In the genomic region with DNA sequence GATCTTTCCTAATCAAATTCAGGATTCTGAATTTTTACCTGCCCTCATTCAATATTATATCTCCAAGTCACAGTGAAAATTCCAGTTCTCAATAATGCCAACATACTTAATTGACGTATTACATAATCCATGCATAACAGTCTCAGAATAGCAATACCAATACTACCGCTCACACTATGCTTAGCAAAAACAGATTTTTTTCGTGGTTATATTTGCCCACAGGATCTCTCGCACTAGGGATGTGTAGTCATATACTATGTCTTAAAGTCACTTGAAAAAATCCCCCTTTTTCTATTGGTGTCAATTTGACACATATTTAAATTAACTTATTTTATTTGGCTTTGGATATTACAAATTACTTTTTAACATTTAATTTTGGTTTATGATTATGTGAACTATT, we compare ENCODE assay signal across 26 cellular contexts.
"Had no signal": no experiment of that assay in that cellular context is flagged by ENCODE, and none has a peak within 500 bp of the region (broad histone marks: within the 10 kb centered on the region; RNA-seq: fewer than 3 reads in every experiment).

No MANE protein-coding gene starts in this region.

- H3K4me3 Mint-ChIP-seq: mesothelial cell of epicardium; naive B cell; natural killer cell; nephron progenitor cell; neural progenitor cell; stimulated activated naive B cell treated with anti-CD40 and anti-IgM and Interleukin-4, amounts not matched to agents 10 μg/mL and 1 μg/mL and 100 μg/mL, for 72 hours; stimulated activated naive CD8-positive, alpha-beta T cell treated with anti-CD3 and anti-CD28 coated beads, Interleukin-15, Interleukin-2, amounts not matched to agents 100 ng/mL and 50 ng/mL, for 24 hours; type B pancreatic cell had no signal

- H3K27ac ChIP-seq: left ventricle myocardium inferior, neural progenitor cell, neutrophil, parathyroid adenoma, psoas muscle, right atrium auricular region, skin epidermis, tibial nerve, uterus had no signal

- H3K9me3 Mint-ChIP-seq: mesothelial cell of epicardium; stimulated activated naive CD8-positive, alpha-beta T cell treated with anti-CD3 and anti-CD28 coated beads, Interleukin-15, Interleukin-2, amounts not matched to agents 100 ng/mL and 50 ng/mL, for 24 hours; type B pancreatic cell had no signal

- ATAC-seq: natural killer cell, psoas muscle, sciatic nerve had no signal

- H3K27ac Mint-ChIP-seq: mesothelial cell of epicardium; naive B cell; natural killer cell; nephron progenitor cell; neural progenitor cell; stimulated activated naive B cell treated with anti-CD40 and anti-IgM and Interleukin-4, amounts not matched to agents 10 μg/mL and 1 μg/mL and 100 μg/mL, for 72 hours; stimulated activated naive CD8-positive, alpha-beta T cell treated with anti-CD3 and anti-CD28 coated beads, Interleukin-15, Interleukin-2, amounts not matched to agents 100 ng/mL and 50 ng/mL, for 24 hours; type B pancreatic cell had no signal

- H3K4me1 ChIP-seq: left ventricle myocardium inferior, neural progenitor cell, parathyroid adenoma, psoas muscle, right atrium auricular region, tibial nerve, uterus had no signal

- H3K4me3 ChIP-seq: left ventricle myocardium inferior, lung, neural progenitor cell, psoas muscle, right atrium auricular region, skin epidermis, tibial nerve, uterus had no signal

- H3K27me3 Mint-ChIP-seq: naive B cell; stimulated activated naive B cell treated with anti-CD40 and anti-IgM and Interleukin-4, amounts not matched to agents 10 μg/mL and 1 μg/mL and 100 μg/mL, for 72 hours; stimulated activated naive CD8-positive, alpha-beta T cell treated with anti-CD3 and anti-CD28 coated beads, Interleukin-15, Interleukin-2, amounts not matched to agents 100 ng/mL and 50 ng/mL, for 24 hours; type B pancreatic cell had no signal

- H3K27me3 ChIP-seq: neural progenitor cell, neutrophil, right atrium auricular region, tibial nerve, uterus had no signal

- DNase-seq: islet precursor cell; left ventricle myocardium inferior; mesendoderm; naive B cell; natural killer cell; nephron progenitor cell; occipital lobe; psoas muscle; stimulated activated CD4-positive, alpha-beta T cell treated with anti-CD3 and anti-CD28 coated beads, Interleukin-12 subunit alpha, Interleukin-12 subunit beta, amount 100 ng/mL, for 4 hours; stimulated activated CD4-positive, alpha-beta T cell treated with anti-CD3 and anti-CD28 coated beads, Interleukin-15, amount 100 ng/mL, for 24 hours; stimulated activated CD4-positive, alpha-beta T cell treated with anti-CD3 and anti-CD28 coated beads, Interleukin-2, amount 100 ng/mL, for 24 hours; stimulated activated CD4-positive, alpha-beta T cell treated with anti-CD3 and anti-CD28 coated beads, Interleukin-4, amount 100 ng/mL, for 1 hour; stimulated activated naive B cell treated with anti-CD40 and anti-IgM and Interleukin-4, amounts not matched to agents 10 μg/mL and 1 μg/mL and 100 μg/mL, for 72 hours; substantia nigra; uterus had no signal

- H3K9me3 ChIP-seq: left ventricle myocardium inferior, neutrophil, psoas muscle, right atrium auricular region, tibial nerve, uterus had no signal

- H3K36me3 ChIP-seq: left ventricle myocardium inferior, neural progenitor cell, neutrophil, right atrium auricular region, tibial nerve, uterus had no signal

- H3K4me1 Mint-ChIP-seq: mesothelial cell of epicardium; naive B cell; natural killer cell; nephron progenitor cell; stimulated activated naive B cell treated with anti-CD40 and anti-IgM and Interleukin-4, amounts not matched to agents 10 μg/mL and 1 μg/mL and 100 μg/mL, for 72 hours had no signal
